In the genomic region with DNA sequence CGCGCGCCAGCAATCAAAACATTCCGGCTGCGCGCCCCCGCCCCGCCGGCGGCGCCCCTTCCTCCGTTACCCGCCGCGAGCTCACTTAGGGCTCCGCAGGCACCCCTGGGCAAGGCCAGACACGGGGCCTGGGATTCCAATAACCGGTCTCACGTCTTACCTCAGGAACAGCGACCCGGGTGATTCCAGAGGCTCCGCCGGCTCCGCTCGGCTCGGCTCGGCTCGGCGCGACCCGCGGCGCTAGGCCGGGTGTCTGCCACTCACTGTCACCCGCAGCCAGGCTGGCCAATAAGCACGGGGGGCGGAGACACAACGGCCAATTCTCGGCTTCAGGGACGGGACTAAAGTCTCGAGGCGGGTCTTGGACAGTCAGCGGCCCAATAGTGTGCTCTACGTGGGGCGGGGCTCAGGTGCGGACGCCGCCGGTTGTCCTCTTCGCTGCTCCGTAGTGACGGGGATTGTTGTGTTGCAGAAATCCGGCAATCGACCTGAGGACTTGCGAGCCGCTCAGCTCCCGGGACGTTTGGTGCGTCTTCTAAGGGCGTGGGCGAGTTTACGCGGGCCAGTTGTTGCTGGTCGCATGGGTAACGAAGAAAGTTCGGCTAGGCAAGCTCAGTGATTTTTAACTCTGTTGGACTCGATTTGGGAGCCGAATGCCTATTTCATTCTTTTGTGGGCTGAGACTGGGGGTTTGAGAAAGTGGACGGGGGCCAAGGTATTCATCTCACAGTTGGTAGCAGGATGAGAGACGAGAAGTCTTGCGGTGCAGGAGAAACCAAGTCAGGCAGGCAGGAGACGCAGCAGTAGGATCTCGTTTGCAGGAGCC, we compare ENCODE assay signal across 8 cellular contexts. TPM values are rescaled to one million over a fixed set of nuclear protein-coding genes. Genes with fewer than 3 reads are reported as not detected.
DNase-seq lines count a peak whose midpoint lies in the region; ATAC-seq, FAIRE-seq and TF ChIP-seq lines count a peak whose summit lies in the region.

A gene with protein sequence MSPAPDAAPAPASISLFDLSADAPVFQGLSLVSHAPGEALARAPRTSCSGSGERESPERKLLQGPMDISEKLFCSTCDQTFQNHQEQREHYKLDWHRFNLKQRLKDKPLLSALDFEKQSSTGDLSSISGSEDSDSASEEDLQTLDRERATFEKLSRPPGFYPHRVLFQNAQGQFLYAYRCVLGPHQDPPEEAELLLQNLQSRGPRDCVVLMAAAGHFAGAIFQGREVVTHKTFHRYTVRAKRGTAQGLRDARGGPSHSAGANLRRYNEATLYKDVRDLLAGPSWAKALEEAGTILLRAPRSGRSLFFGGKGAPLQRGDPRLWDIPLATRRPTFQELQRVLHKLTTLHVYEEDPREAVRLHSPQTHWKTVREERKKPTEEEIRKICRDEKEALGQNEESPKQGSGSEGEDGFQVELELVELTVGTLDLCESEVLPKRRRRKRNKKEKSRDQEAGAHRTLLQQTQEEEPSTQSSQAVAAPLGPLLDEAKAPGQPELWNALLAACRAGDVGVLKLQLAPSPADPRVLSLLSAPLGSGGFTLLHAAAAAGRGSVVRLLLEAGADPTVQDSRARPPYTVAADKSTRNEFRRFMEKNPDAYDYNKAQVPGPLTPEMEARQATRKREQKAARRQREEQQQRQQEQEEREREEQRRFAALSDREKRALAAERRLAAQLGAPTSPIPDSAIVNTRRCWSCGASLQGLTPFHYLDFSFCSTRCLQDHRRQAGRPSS (plus strand): TSS at position 432 of the 826 bp plus-strand sequence. CDS start 452 bp downstream, outside the sequence.
Gene ATG9A (minus strand): TSS at position 262 of the 826 bp plus-strand sequence. CDS start 1,612 bp downstream, outside the sequence.

- DNase-seq in AG20443 (ENCODE audit: low spot score), result peak; percentile 98
- DNase-seq in NCI-H510A (lab: John Stamatoyannopoulos, UW), result peak; percentile 98
- peak; percentile 96 for DNase-seq in activated CD4-positive, alpha-beta T cell treated with anti-CD3 and anti-CD28 coated beads for 1 hour
- peak; percentile 100 for DNase-seq in cerebellum (ENCODE audit: low spot score)
- peak; percentile 89 for DNase-seq in keratinocyte (ENCODE audit: low read depth, low spot score)
- peak; percentile 93 to 94 for DNase-seq in stimulated activated CD4-positive, alpha-beta T cell treated with anti-CD3 and anti-CD28 coated beads, Interleukin-15, amount 100 ng/mL, for 1 hour (ENCODE audit: low read depth in 1 of 2, low spot score in 1 of 2)

- no peaks in the 10 kb centered on the region for H3K27me3 ChIP-seq in keratinocyte (ENCODE audit: control insufficient read depth, extremely low read depth, insufficient read depth, low read length)

- dilution Hi-C loops in keratinocyte (cut with MboI; ENCODE audit: extremely low pct_ligation_motif_present, low sequenced_read_pairs), result no loop called here

- H3K79me2 ChIP-seq in keratinocyte (ENCODE audit: control insufficient read depth, insufficient read depth, low read length), result peaks cover 35% of the 10 kb centered on the region

- H3K36me3 ChIP-seq in keratinocyte (ENCODE audit: control insufficient read depth in 2 of 2, extremely low read depth in 1 of 2, insufficient read depth in 2 of 2, low read length in 2 of 2), result peaks cover 28 to 41% of the 10 kb centered on the region in 2 experiments

- peak; percentile 64 for FAIRE-seq in keratinocyte (lab: Jason Lieb, UNC)

- H3K4me1 ChIP-seq in keratinocyte (ENCODE audit: control insufficient read depth, extremely low read depth, insufficient read depth, low read length), result peaks cover 19% of the 10 kb centered on the region

- no peaks in the 10 kb centered on the region for H3K9me3 ChIP-seq in keratinocyte (ENCODE audit: control insufficient read depth, low read depth, low read length)

- peak within 1 kb of the TSS; percentile 74 to 97 (median 90) for H3K4me3 ChIP-seq in keratinocyte (ENCODE audit: control insufficient read depth in 2 of 3, extremely low read depth in 1 of 3, insufficient read depth in 2 of 3, low read depth in 1 of 3, low read length in 3 of 3)

- H4K20me1 ChIP-seq in keratinocyte (ENCODE audit: control insufficient read depth, extremely low read depth, insufficient read depth, low read length), result no peaks in the 10 kb centered on the region

- peak; percentile 98 for ATAC-seq in HG03432 (IDR thresholded peaks at IDR 0.05; ENCODE audit: unreplicated experiment)

- TF ChIP-seq CTCF in keratinocyte (optimal IDR thresholded peaks at IDR 0.05 in 1 of 3, IDR thresholded peaks at IDR 0.05 in 1 of 3, conservative IDR thresholded peaks at IDR 0.05 in 1 of 3; ENCODE audit: extremely low read depth in 1 of 3, insufficient read depth in 2 of 3, low read length in 3 of 3), result no peak

- H3K27ac ChIP-seq in keratinocyte (ENCODE audit: control insufficient read depth, insufficient read depth, low read length), result peak within 1 kb of the TSS; percentile 91

- H3K9me1 ChIP-seq in keratinocyte (ENCODE audit: control insufficient read depth, extremely low read depth, insufficient read depth, low read length), result peaks cover 3% of the 10 kb centered on the region

- H3K4me2 ChIP-seq in keratinocyte (ENCODE audit: control insufficient read depth, extremely low read depth, insufficient read depth, low read depth, low read length), result peak within 1 kb of the TSS; percentile 99

- H3K9ac ChIP-seq in keratinocyte (ENCODE audit: control insufficient read depth, extremely low read depth, insufficient read depth, low read length), result peak within 1 kb of the TSS; percentile 94

- H2AFZ ChIP-seq in keratinocyte (ENCODE audit: control insufficient read depth, low read length), result peak within 1 kb of the TSS; percentile 76

- TF ChIP-seq POLR2A in GM19099 (IDR thresholded peaks at IDR 0.05; ENCODE audit: extremely low read depth, insufficient read length, low read depth), result peak; percentile 80

RNA-seq across cellular contexts. Expression of the first gene that starts in this region (rescaled TPM):
- 43.7 TPM for total RNA-seq in cerebellum
- polyA plus RNA-seq in keratinocyte, result 20.9 to 41.0 TPM (median 35.1 TPM) in 3 replicates
- 47.2 TPM for polyA plus RNA-seq in keratinocyte (2011; ENCODE audit: low read depth)
- polyA plus RNA-seq in keratinocyte (2011; cell fraction: cytosol; rRNA removed), result 10.6 and 11.5 TPM in 2 replicates
- 134 and 151 TPM in 2 replicates for polyA plus RNA-seq in keratinocyte (2011; cell fraction: nucleus; rRNA removed)
- 17.2 and 39.4 TPM in 2 replicates for polyA plus RNA-seq in keratinocyte (2012; ENCODE audit: low replicate concordance)
- 17.4 to 26.8 TPM (median 20.2 TPM) in 3 replicates for polyA minus RNA-seq in keratinocyte
- 14.4 TPM for polyA minus RNA-seq in keratinocyte (2011; cell fraction: cytosol; rRNA and poly(A)+ RNA removed)
- polyA minus RNA-seq in keratinocyte (2011; cell fraction: nucleus; rRNA and poly(A)+ RNA removed), result 27.3 and 35.8 TPM in 2 replicates

RNA-seq across cellular contexts. Expression of gene ATG9A, which starts in this region (rescaled TPM):
- 22.0 TPM for total RNA-seq in cerebellum
- polyA plus RNA-seq in keratinocyte, result 54.2 to 60.6 TPM (median 58.8 TPM) in 3 replicates
- 14.6 TPM for polyA plus RNA-seq in keratinocyte (2011; ENCODE audit: low read depth)
- polyA plus RNA-seq in keratinocyte (2011; cell fraction: cytosol; rRNA removed), result 35.6 and 54.0 TPM in 2 replicates
- 104 and 106 TPM in 2 replicates for polyA plus RNA-seq in keratinocyte (2011; cell fraction: nucleus; rRNA removed)
- polyA plus RNA-seq in keratinocyte (2012; ENCODE audit: low replicate concordance), result 32.9 and 39.8 TPM in 2 replicates
- 117 to 185 TPM (median 118 TPM) in 3 replicates for polyA minus RNA-seq in keratinocyte
- polyA minus RNA-seq in keratinocyte (2011; cell fraction: cytosol; rRNA and poly(A)+ RNA removed), result 49.3 TPM
- 96.2 and 128 TPM in 2 replicates for polyA minus RNA-seq in keratinocyte (2011; cell fraction: nucleus; rRNA and poly(A)+ RNA removed)

Comparison
In these comparisons a context has a peak if more than half of its experiments do, and no peak if none do; other contexts are left out.
1. Peak in every context shown above with its lines: DNase-seq, ATAC-seq, H3K4me3 ChIP-seq and H3K27ac ChIP-seq.